8 cellular contexts compared by ENCODE assay signal in the genomic region with DNA sequence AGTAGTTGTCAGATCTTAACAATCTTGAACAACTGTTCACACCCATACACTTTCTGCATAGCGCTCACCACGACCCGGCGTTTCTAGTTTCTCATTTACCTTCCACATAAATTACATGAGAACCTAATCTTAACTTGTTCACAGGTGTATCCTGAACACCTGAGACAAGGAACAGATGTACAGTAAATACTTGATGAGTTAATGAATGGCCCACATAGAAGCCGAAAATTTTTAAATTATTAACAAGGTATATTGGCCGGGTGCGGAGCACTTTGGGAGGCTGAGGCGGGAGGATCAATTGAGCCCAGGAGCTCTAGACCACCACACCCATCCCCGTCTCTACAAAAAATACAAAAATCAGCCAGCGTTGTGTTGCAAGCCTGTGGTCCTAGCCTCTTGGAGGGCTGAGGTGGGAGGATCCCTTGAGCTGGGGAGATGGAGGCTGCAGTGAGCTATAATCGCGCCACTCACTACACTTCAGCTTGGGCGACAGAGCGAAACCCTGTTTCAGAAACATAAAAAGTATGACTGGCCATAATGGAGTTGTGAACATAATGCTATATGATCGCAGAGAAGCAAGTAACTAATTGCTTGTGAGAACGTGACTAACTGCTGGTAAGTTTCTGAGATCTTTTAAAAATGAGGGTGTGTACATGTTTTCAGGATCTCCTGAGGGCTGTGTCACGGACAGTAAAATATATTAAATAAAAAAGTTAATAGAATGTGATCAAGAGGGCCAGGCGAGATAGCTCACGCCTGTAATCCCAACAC. TPM values are rescaled to one million over a fixed set of nuclear protein-coding genes. Genes with fewer than 3 reads are reported as not detected.
DNase-seq lines count a peak whose midpoint lies in the region; ATAC-seq and TF ChIP-seq lines count a peak whose summit lies in the region.

No MANE protein-coding gene starts in this region.

- H3K4ac ChIP-seq in mesenchymal stem cell (ENCODE audit: low read depth in 1 of 2, low read length in 2 of 2): peak overlapping the region; percentile 2 to 81

- peak; percentile 16 for ATAC-seq in HG02943 (IDR thresholded peaks at IDR 0.05; ENCODE audit: low read depth, unreplicated experiment)
- no peak for ATAC-seq in GM18511 (IDR thresholded peaks at IDR 0.05; ENCODE audit: unreplicated experiment)

- no peak overlapping the region for H2BK12ac ChIP-seq in mesenchymal stem cell (ENCODE audit: low read length in 2 of 2)

- no peaks in the 10 kb centered on the region for H3K27me3 ChIP-seq in mesenchymal stem cell (ENCODE audit: control insufficient read depth in 1 of 2, insufficient read depth in 1 of 2, low read length in 2 of 2)

- no peak overlapping the region for H2BK5ac ChIP-seq in mesenchymal stem cell (ENCODE audit: low read depth, low read length, poor library complexity, severe bottlenecking)

- peak overlapping the region; percentile 68 for H2AFZ ChIP-seq in mesenchymal stem cell (ENCODE audit: low read depth, low read length)

- H3K9ac ChIP-seq in mesenchymal stem cell (ENCODE audit: low read length): peak overlapping the region; percentile 93

- peaks cover 0 to 3% of the 10 kb centered on the region in 2 experiments for H3K36me3 ChIP-seq in mesenchymal stem cell (ENCODE audit: control insufficient read depth in 1 of 2, insufficient read depth in 2 of 2, low read depth in 1 of 2, low read length in 2 of 2)

- no peak for TF ChIP-seq CTCF in AG10803 (conservative IDR thresholded peaks at IDR 0.05; ENCODE audit: low read length)
- no peak for TF ChIP-seq CTCF in astrocyte of the spinal cord (IDR thresholded peaks at IDR 0.05; ENCODE audit: low read depth, low read length)

- peaks cover 5% of the 10 kb centered on the region for H3K4me1 ChIP-seq in mesenchymal stem cell (ENCODE audit: control insufficient read depth, insufficient read depth, low read depth, low read length)

- no peak overlapping the region for H4K91ac ChIP-seq in mesenchymal stem cell (ENCODE audit: low read length)

- peak overlapping the region; percentile 27 for H4K8ac ChIP-seq in mesenchymal stem cell (ENCODE audit: low read length)

- peak overlapping the region; percentile 72 for H3K4me2 ChIP-seq in mesenchymal stem cell (ENCODE audit: low read length, poor library complexity, severe bottlenecking)

- no peak overlapping the region for H2BK15ac ChIP-seq in mesenchymal stem cell (ENCODE audit: low read depth, poor library complexity, severe bottlenecking)

- H3K9me3 ChIP-seq in mesenchymal stem cell (ENCODE audit: control insufficient read depth, low read length): no peaks in the 10 kb centered on the region

- H2AK5ac ChIP-seq in mesenchymal stem cell (ENCODE audit: low read length, severe bottlenecking): peak overlapping the region; percentile 23

- H3K79me1 ChIP-seq in mesenchymal stem cell (replicated peaks; ENCODE audit: low read length, poor library complexity, severe bottlenecking): no peaks in the 10 kb centered on the region

- H3K4me3 ChIP-seq in AG10803 (ENCODE audit: low read length) (peak overlapping the region; percentile 83), astrocyte of the spinal cord (ENCODE audit: low read depth, low read length) (peak overlapping the region; percentile 63), mesenchymal stem cell (ENCODE audit: insufficient read depth in 1 of 2, low read depth in 1 of 2, low read length in 2 of 2) (peak overlapping the region in 1 of 2 experiments; percentile 89)

- H3K23ac ChIP-seq in mesenchymal stem cell (ENCODE audit: low read length in 2 of 2): peak overlapping the region in 1 of 2 experiments; percentile 59

- no peak overlapping the region for H2BK120ac ChIP-seq in mesenchymal stem cell (ENCODE audit: low read depth, low read length)

- in situ Hi-C loops in astrocyte of the spinal cord (cut with HindIII; ENCODE audit: low sequenced_read_pairs): no loop called here

- H3K27ac ChIP-seq in mesenchymal stem cell (ENCODE audit: low read length, poor library complexity, severe bottlenecking): peak overlapping the region; percentile 96

- no peak for DNase-seq in AG10803 (ENCODE audit: low read depth)
- no peak for DNase-seq in astrocyte of the spinal cord (ENCODE audit: low read depth, low spot score)
- no peak for DNase-seq in mesenchymal stem cell
- DNase-seq in NCI-H2029 treated with DMSO at 0.1 percent for 48 hours (lab: John Stamatoyannopoulos, UW): no peak
- DNase-seq in NCI-H146 treated with DMSO at 0.1 percent for 48 hours (lab: John Stamatoyannopoulos, UW; ENCODE audit: unreplicated experiment): no peak
- DNase-seq in anterior cingulate cortex (lab: John Stamatoyannopoulos, UW): no peak

- no peak overlapping the region for H3K18ac ChIP-seq in mesenchymal stem cell (ENCODE audit: low read depth in 1 of 2, low read length in 2 of 2)

- 90% methylated on average over 15 of the region's 19 CpGs for WGBS in mesenchymal stem cell

- peak overlapping the region in 1 of 2 experiments; percentile 79 for H3K14ac ChIP-seq in mesenchymal stem cell (ENCODE audit: low read length in 2 of 2)

RNA-seq across cellular contexts. Expression of a gene that starts 1.0 kb away (rescaled TPM):
- polyA plus RNA-seq in mesenchymal stem cell (2013, experiment 1 of 2): 40.9 TPM
- polyA plus RNA-seq in mesenchymal stem cell (2013, experiment 2 of 2): 39.5 TPM

RNA-seq across cellular contexts. Expression of a gene that starts 20.2 kb away (rescaled TPM):
- polyA plus RNA-seq in mesenchymal stem cell (2013, experiment 1 of 2): 27.7 TPM
- polyA plus RNA-seq in mesenchymal stem cell (2013, experiment 2 of 2): 27.9 TPM
